In the genomic region with DNA sequence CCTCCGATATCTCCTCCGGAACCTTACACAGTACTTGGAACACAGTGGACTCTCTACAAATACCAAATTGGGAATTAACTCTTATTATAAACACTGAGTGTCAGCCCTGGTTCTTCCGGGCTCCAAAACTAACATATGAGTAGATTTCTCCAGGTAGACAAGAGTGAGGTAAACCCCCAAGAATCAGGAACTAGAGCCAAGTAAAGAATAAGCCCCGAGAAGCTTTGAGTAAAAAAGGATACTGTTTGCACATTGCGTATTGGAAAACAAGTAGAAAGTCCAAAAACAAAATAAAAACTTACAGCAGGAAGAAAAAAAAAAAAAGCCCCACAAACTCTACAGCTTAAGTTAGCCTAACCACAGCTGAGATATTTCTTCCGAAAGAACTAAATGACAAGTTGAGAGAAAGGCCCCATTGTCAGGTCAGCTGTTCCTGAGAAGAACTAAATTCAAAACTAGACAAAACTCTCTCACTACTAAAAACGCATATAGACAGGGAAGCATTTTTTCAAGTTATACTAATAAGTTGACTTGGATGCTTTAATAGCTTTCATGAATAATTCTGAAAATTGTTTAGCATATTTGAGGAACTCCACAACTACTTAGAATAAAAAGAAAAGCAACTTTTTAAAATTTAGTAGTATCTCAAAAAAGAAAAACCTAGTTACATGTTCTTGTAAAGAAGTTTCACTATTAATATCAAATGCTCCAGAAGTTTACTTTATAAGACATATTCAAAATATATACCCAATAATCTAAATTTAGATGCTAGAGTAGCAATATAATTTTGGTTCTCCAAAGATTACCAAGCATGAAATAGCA, we compare ENCODE assay signal across 1 cellular context.
TF ChIP-seq lines count a peak whose summit lies in the region.

No MANE protein-coding gene starts in this region.

TF ChIP-seq in GM12878, 131 proteins besides CTCF, POLR2A, EP300 and RAD21 (continued from another document and continues in another):
- TF ChIP-seq CHD1 (IDR thresholded peaks at IDR 0.05; ENCODE audit: low read depth, low read length) (no peak), SIX5 (IDR thresholded peaks at IDR 0.05; ENCODE audit: low read depth, low read length, severe bottlenecking) (no peak), MEF2A (IDR thresholded peaks at IDR 0.05; ENCODE audit: insufficient read depth, low read depth, low read length) (peak; percentile 87), ZNF217 (IDR thresholded peaks at IDR 0.05) (peak; percentile 34; the same call in 1 of the 2 replicates), ASH2L (IDR thresholded peaks at IDR 0.05; ENCODE audit: borderline replicate concordance, low read depth) (no peak), LARP7 (IDR thresholded peaks at IDR 0.05) (no peak), BRCA1 (IDR thresholded peaks at IDR 0.05; ENCODE audit: low read depth, low read length) (no peak), KLF5 (IDR thresholded peaks at IDR 0.05; ENCODE audit: partially characterized antibody) (no peak), TCF7 (IDR thresholded peaks at IDR 0.05; ENCODE audit: borderline replicate concordance) (peak; percentile 48; the same call in 1 of the 2 replicates), ZZZ3 (IDR thresholded peaks at IDR 0.05; ENCODE audit: control insufficient read depth, insufficient read length, low read depth) (no peak), EZH2 (IDR thresholded peaks at IDR 0.05; ENCODE audit: borderline replicate concordance, control insufficient read depth, low read depth, low read length) (no peak), SRF (IDR thresholded peaks at IDR 0.05; ENCODE audit: low read depth in 2 of 2, low read length in 2 of 2) (no peak), RFX5 (IDR thresholded peaks at IDR 0.05; ENCODE audit: low read depth, low read length) (peak; percentile 60; the same call in 1 of the 2 replicates), TCF3 (IDR thresholded peaks at IDR 0.05; ENCODE audit: borderline replicate concordance, insufficient read depth, low read depth, low read length) (peak; percentile 83), HDAC6 (IDR thresholded peaks at IDR 0.05; ENCODE audit: unreplicated experiment) (no peak), CEBPB (IDR thresholded peaks at IDR 0.05; ENCODE audit: borderline replicate concordance in 1 of 2, low read depth in 2 of 2, low read length in 2 of 2) (no peak), ZNF274 (IDR thresholded peaks at IDR 0.05; ENCODE audit: insufficient read depth, insufficient read length) (no peak), KDM1A (IDR thresholded peaks at IDR 0.05; ENCODE audit: borderline replicate concordance) (no peak), CREB1 (IDR thresholded peaks at IDR 0.05; ENCODE audit: low read depth) (no peak), NR2F1 (conservative IDR thresholded peaks at IDR 0.05) (no peak), BCL11A (IDR thresholded peaks at IDR 0.05; ENCODE audit: low read depth, low read length) (peak; percentile 68; the same call in 1 of the 2 replicates), IRF4 (IDR thresholded peaks at IDR 0.05; ENCODE audit: low read depth, low read length) (peak; percentile 61; the same call in 1 of the 2 replicates)
- TF ChIP-seq, protein P1, sequence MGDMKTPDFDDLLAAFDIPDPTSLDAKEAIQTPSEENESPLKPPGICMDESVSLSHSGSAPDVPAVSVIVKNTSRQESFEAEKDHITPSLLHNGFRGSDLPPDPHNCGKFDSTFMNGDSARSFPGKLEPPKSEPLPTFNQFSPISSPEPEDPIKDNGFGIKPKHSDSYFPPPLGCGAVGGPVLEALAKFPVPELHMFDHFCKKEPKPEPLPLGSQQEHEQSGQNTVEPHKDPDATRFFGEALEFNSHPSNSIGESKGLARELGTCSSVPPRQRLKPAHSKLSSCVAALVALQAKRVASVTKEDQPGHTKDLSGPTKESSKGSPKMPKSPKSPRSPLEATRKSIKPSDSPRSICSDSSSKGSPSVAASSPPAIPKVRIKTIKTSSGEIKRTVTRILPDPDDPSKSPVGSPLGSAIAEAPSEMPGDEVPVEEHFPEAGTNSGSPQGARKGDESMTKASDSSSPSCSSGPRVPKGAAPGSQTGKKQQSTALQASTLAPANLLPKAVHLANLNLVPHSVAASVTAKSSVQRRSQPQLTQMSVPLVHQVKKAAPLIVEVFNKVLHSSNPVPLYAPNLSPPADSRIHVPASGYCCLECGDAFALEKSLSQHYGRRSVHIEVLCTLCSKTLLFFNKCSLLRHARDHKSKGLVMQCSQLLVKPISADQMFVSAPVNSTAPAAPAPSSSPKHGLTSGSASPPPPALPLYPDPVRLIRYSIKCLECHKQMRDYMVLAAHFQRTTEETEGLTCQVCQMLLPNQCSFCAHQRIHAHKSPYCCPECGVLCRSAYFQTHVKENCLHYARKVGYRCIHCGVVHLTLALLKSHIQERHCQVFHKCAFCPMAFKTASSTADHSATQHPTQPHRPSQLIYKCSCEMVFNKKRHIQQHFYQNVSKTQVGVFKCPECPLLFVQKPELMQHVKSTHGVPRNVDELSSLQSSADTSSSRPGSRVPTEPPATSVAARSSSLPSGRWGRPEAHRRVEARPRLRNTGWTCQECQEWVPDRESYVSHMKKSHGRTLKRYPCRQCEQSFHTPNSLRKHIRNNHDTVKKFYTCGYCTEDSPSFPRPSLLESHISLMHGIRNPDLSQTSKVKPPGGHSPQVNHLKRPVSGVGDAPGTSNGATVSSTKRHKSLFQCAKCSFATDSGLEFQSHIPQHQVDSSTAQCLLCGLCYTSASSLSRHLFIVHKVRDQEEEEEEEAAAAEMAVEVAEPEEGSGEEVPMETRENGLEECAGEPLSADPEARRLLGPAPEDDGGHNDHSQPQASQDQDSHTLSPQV (IDR thresholded peaks at IDR 0.05): no peak
- TF ChIP-seq, protein P2, sequence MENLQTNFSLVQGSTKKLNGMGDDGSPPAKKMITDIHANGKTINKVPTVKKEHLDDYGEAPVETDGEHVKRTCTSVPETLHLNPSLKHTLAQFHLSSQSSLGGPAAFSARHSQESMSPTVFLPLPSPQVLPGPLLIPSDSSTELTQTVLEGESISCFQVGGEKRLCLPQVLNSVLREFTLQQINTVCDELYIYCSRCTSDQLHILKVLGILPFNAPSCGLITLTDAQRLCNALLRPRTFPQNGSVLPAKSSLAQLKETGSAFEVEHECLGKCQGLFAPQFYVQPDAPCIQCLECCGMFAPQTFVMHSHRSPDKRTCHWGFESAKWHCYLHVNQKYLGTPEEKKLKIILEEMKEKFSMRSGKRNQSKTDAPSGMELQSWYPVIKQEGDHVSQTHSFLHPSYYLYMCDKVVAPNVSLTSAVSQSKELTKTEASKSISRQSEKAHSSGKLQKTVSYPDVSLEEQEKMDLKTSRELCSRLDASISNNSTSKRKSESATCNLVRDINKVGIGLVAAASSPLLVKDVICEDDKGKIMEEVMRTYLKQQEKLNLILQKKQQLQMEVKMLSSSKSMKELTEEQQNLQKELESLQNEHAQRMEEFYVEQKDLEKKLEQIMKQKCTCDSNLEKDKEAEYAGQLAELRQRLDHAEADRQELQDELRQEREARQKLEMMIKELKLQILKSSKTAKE (IDR thresholded peaks at IDR 0.05; ENCODE audit: low read depth, poor library complexity, severe bottlenecking): peak; percentile 53
- TF ChIP-seq, protein P3, sequence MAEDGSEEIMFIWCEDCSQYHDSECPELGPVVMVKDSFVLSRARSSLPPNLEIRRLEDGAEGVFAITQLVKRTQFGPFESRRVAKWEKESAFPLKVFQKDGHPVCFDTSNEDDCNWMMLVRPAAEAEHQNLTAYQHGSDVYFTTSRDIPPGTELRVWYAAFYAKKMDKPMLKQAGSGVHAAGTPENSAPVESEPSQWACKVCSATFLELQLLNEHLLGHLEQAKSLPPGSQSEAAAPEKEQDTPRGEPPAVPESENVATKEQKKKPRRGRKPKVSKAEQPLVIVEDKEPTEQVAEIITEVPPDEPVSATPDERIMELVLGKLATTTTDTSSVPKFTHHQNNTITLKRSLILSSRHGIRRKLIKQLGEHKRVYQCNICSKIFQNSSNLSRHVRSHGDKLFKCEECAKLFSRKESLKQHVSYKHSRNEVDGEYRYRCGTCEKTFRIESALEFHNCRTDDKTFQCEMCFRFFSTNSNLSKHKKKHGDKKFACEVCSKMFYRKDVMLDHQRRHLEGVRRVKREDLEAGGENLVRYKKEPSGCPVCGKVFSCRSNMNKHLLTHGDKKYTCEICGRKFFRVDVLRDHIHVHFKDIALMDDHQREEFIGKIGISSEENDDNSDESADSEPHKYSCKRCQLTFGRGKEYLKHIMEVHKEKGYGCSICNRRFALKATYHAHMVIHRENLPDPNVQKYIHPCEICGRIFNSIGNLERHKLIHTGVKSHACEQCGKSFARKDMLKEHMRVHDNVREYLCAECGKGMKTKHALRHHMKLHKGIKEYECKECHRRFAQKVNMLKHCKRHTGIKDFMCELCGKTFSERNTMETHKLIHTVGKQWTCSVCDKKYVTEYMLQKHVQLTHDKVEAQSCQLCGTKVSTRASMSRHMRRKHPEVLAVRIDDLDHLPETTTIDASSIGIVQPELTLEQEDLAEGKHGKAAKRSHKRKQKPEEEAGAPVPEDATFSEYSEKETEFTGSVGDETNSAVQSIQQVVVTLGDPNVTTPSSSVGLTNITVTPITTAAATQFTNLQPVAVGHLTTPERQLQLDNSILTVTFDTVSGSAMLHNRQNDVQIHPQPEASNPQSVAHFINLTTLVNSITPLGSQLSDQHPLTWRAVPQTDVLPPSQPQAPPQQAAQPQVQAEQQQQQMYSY (CRISPR knock-in tag; IDR thresholded peaks at IDR 0.05): no peak
- TF ChIP-seq, protein P4, sequence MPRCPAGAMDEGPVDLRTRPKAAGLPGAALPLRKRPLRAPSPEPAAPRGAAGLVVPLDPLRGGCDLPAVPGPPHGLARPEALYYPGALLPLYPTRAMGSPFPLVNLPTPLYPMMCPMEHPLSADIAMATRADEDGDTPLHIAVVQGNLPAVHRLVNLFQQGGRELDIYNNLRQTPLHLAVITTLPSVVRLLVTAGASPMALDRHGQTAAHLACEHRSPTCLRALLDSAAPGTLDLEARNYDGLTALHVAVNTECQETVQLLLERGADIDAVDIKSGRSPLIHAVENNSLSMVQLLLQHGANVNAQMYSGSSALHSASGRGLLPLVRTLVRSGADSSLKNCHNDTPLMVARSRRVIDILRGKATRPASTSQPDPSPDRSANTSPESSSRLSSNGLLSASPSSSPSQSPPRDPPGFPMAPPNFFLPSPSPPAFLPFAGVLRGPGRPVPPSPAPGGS (IDR thresholded peaks at IDR 0.05; ENCODE audit: borderline replicate concordance, insufficient read depth, low read depth, low read length, poor library complexity, severe bottlenecking): no peak
- TF ChIP-seq, protein P5, sequence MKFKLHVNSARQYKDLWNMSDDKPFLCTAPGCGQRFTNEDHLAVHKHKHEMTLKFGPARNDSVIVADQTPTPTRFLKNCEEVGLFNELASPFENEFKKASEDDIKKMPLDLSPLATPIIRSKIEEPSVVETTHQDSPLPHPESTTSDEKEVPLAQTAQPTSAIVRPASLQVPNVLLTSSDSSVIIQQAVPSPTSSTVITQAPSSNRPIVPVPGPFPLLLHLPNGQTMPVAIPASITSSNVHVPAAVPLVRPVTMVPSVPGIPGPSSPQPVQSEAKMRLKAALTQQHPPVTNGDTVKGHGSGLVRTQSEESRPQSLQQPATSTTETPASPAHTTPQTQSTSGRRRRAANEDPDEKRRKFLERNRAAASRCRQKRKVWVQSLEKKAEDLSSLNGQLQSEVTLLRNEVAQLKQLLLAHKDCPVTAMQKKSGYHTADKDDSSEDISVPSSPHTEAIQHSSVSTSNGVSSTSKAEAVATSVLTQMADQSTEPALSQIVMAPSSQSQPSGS (IDR thresholded peaks at IDR 0.05; ENCODE audit: low read length): peak; percentile 84
- TF ChIP-seq, protein P6, sequence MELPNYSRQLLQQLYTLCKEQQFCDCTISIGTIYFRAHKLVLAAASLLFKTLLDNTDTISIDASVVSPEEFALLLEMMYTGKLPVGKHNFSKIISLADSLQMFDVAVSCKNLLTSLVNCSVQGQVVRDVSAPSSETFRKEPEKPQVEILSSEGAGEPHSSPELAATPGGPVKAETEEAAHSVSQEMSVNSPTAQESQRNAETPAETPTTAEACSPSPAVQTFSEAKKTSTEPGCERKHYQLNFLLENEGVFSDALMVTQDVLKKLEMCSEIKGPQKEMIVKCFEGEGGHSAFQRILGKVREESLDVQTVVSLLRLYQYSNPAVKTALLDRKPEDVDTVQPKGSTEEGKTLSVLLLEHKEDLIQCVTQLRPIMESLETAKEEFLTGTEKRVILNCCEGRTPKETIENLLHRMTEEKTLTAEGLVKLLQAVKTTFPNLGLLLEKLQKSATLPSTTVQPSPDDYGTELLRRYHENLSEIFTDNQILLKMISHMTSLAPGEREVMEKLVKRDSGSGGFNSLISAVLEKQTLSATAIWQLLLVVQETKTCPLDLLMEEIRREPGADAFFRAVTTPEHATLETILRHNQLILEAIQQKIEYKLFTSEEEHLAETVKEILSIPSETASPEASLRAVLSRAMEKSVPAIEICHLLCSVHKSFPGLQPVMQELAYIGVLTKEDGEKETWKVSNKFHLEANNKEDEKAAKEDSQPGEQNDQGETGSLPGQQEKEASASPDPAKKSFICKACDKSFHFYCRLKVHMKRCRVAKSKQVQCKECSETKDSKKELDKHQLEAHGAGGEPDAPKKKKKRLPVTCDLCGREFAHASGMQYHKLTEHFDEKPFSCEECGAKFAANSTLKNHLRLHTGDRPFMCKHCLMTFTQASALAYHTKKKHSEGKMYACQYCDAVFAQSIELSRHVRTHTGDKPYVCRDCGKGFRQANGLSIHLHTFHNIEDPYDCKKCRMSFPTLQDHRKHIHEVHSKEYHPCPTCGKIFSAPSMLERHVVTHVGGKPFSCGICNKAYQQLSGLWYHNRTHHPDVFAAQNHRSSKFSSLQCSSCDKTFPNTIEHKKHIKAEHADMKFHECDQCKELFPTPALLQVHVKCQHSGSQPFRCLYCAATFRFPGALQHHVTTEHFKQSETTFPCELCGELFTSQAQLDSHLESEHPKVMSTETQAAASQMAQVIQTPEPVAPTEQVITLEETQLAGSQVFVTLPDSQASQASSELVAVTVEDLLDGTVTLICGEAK (IDR thresholded peaks at IDR 0.05; ENCODE audit: borderline replicate concordance): peak; percentile 50; the same call in 1 of the 2 replicates
- TF ChIP-seq, protein P7, sequence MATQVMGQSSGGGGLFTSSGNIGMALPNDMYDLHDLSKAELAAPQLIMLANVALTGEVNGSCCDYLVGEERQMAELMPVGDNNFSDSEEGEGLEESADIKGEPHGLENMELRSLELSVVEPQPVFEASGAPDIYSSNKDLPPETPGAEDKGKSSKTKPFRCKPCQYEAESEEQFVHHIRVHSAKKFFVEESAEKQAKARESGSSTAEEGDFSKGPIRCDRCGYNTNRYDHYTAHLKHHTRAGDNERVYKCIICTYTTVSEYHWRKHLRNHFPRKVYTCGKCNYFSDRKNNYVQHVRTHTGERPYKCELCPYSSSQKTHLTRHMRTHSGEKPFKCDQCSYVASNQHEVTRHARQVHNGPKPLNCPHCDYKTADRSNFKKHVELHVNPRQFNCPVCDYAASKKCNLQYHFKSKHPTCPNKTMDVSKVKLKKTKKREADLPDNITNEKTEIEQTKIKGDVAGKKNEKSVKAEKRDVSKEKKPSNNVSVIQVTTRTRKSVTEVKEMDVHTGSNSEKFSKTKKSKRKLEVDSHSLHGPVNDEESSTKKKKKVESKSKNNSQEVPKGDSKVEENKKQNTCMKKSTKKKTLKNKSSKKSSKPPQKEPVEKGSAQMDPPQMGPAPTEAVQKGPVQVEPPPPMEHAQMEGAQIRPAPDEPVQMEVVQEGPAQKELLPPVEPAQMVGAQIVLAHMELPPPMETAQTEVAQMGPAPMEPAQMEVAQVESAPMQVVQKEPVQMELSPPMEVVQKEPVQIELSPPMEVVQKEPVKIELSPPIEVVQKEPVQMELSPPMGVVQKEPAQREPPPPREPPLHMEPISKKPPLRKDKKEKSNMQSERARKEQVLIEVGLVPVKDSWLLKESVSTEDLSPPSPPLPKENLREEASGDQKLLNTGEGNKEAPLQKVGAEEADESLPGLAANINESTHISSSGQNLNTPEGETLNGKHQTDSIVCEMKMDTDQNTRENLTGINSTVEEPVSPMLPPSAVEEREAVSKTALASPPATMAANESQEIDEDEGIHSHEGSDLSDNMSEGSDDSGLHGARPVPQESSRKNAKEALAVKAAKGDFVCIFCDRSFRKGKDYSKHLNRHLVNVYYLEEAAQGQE (IDR thresholded peaks at IDR 0.05; ENCODE audit: low read depth, low read length): no peak
